In genomic region chr3:145089337-145089736, GRCh38 we compare ENCODE assay signal across 26 cellular contexts.
DNase-seq lines count a peak whose midpoint lies in the region; ATAC-seq, FAIRE-seq and TF ChIP-seq lines count a peak whose summit lies in the region.
"Had no signal": no experiment of that assay in that cellular context is flagged by ENCODE, and none has a peak within 500 bp of the region (broad histone marks: within the 10 kb centered on the region; RNA-seq: fewer than 3 reads in every experiment).

No MANE protein-coding gene starts in this region.

- H3K27me3 Mint-ChIP-seq in naive B cell = no peaks in the 10 kb centered on the region
- H3K27me3 Mint-ChIP-seq in Caco-2 (ENCODE audit: insufficient read depth, unreplicated experiment) = peaks cover 3% of the 10 kb centered on the region
- H3K27me3 Mint-ChIP-seq: activated B cell treated with CpG ODN at 0.5 μM for 24 hours; activated CD4-positive, alpha-beta memory T cell treated with anti-CD3 and anti-CD28 coated beads, Interleukin-2, amount 10 ng/mL, durations not matched to agents 7 days and 5 days; activated T-cell treated with anti-CD3 and anti-CD28 coated beads, Interleukin-2, amount 50 U/mL, for 24 hours; central memory CD8-positive, alpha-beta T cell had no signal

- TF ChIP-seq CTCF in pancreas (IDR thresholded peaks at IDR 0.05) (no peak), Caco-2 (IDR thresholded peaks at IDR 0.05; ENCODE audit: insufficient read depth in 1 of 2, low read depth in 1 of 2, low read length in 1 of 2, severe bottlenecking in 1 of 2, unreplicated experiment in 1 of 2) (no peak)

- WGBS in pancreas, 2 donors = 62 to 71% methylated on average over 2 of the region's 2 CpGs

- H3K9me3 Mint-ChIP-seq in naive B cell (no peaks in the 10 kb centered on the region), Caco-2 (ENCODE audit: unreplicated experiment) (no peaks in the 10 kb centered on the region)
- H3K9me3 Mint-ChIP-seq: activated B cell treated with CpG ODN at 0.5 μM for 24 hours; activated CD4-positive, alpha-beta memory T cell treated with anti-CD3 and anti-CD28 coated beads, Interleukin-2, amount 10 ng/mL, durations not matched to agents 7 days and 5 days; activated naive CD4-positive, alpha-beta T cell treated with anti-CD3 and anti-CD28 coated beads for 36 hours; activated T-cell treated with anti-CD3 and anti-CD28 coated beads, Interleukin-2, amount 50 U/mL, for 24 hours; T-helper 2 cell treated with Interferon-gamma antibody and Interleukin-4, amounts not matched to agents 5 μg/mL and 100 μg/mL, for 36 hours had no signal

- H3K27ac ChIP-seq in pancreas = no peak overlapping the region
- H3K27ac ChIP-seq: esophagus muscularis mucosa, gastroesophageal sphincter, ovary, Peyer's patch, SK-N-MC, transverse colon had no signal

- peaks cover 6 to 13% (median 7%) of the 10 kb centered on the region in 3 donors for H3K4me1 Mint-ChIP-seq in naive B cell
- no peaks in the 10 kb centered on the region for H3K4me1 Mint-ChIP-seq in Caco-2 (ENCODE audit: low read depth, unreplicated experiment)
- H3K4me1 Mint-ChIP-seq: activated CD4-positive, alpha-beta memory T cell treated with anti-CD3 and anti-CD28 coated beads, Interleukin-2, amount 10 ng/mL, durations not matched to agents 7 days and 5 days; central memory CD8-positive, alpha-beta T cell had no signal

- ATAC-seq in GM18517 (IDR thresholded peaks at IDR 0.05; ENCODE audit: unreplicated experiment) (peak; percentile 12), GM21423 (IDR thresholded peaks at IDR 0.05; ENCODE audit: unreplicated experiment) (peak; percentile 13), HG03159 (IDR thresholded peaks at IDR 0.05; ENCODE audit: unreplicated experiment) (peak; percentile 25), naive B cell (ENCODE audit: low read depth in 2 of 2) (peak; percentile 33 to 42), pancreas (no peak)
- ATAC-seq: gastroesophageal sphincter had no signal

- DNase-seq in naive B cell (no peak), pancreas (no peak), Caco-2 (no peak), amygdala (lab: John Stamatoyannopoulos, UW) (no peak)
- DNase-seq: activated B cell treated with CpG ODN at 0.5 μM for 24 hours; activated CD4-positive, alpha-beta memory T cell treated with anti-CD3 and anti-CD28 coated beads, Interleukin-2, amount 10 ng/mL, durations not matched to agents 7 days and 5 days; activated naive CD4-positive, alpha-beta T cell treated with anti-CD3 and anti-CD28 coated beads for 36 hours; activated T-cell treated with anti-CD3 and anti-CD28 coated beads, Interleukin-2, amount 50 U/mL, for 24 hours; anterior cingulate cortex; effector CD4-positive, alpha-beta T cell; NCI-H146; NCI-H774; ovary; Peyer's patch; stimulated activated CD4-positive, alpha-beta T cell treated with anti-CD3 and anti-CD28 coated beads, Interleukin-1b, Interleukin-23, amount 100 ng/mL, for 48 hours; stimulated activated naive CD4-positive, alpha-beta T cell treated with Interleukin-2 at 50 U/mL for 16 hours; transverse colon had no signal

- CTCF ChIA-PET in Caco-2 (lab: Charles Lee) = no interaction called here

- intact Hi-C loops in pancreas (cut with DNase I) (no loop called here), Caco-2 (cut with micrococcal nuclease; ENCODE audit: unreplicated experiment) (no loop called here)

- H3K36me3 Mint-ChIP-seq in naive B cell = no peaks in the 10 kb centered on the region
- no peaks in the 10 kb centered on the region for H3K36me3 Mint-ChIP-seq in Caco-2 (ENCODE audit: insufficient read depth, unreplicated experiment)

- H3K36me3 ChIP-seq in pancreas (no peaks in the 10 kb centered on the region), Caco-2 (ENCODE audit: control insufficient read depth, insufficient read depth, low read length) (no peaks in the 10 kb centered on the region)
- H3K36me3 ChIP-seq: esophagus muscularis mucosa, gastroesophageal sphincter, ovary, Peyer's patch, transverse colon had no signal

- POLR2A ChIA-PET in Caco-2 (lab: Charles Lee) = no interaction called here

- BruUV-seq in Caco-2 (replicated peaks; lab: Mats Ljungman, UMichigan) = no TSS peak

- H3K4me3 Mint-ChIP-seq in naive B cell (no peak overlapping the region), Caco-2 (ENCODE audit: unreplicated experiment) (no peak overlapping the region)
- H3K4me3 Mint-ChIP-seq: activated B cell treated with CpG ODN at 0.5 μM for 24 hours; activated CD4-positive, alpha-beta memory T cell treated with anti-CD3 and anti-CD28 coated beads, Interleukin-2, amount 10 ng/mL, durations not matched to agents 7 days and 5 days; activated naive CD4-positive, alpha-beta T cell treated with anti-CD3 and anti-CD28 coated beads for 36 hours; activated T-cell treated with anti-CD3 and anti-CD28 coated beads, Interleukin-2, amount 50 U/mL, for 24 hours; central memory CD8-positive, alpha-beta T cell; T-helper 2 cell treated with Interferon-gamma antibody and Interleukin-4, amounts not matched to agents 5 μg/mL and 100 μg/mL, for 36 hours had no signal

- H3K4me3 ChIP-seq in pancreas (no peak overlapping the region), Caco-2 (ENCODE audit: low read depth, low read length) (no peak overlapping the region)
- H3K4me3 ChIP-seq: esophagus muscularis mucosa, gastroesophageal sphincter, ovary, Peyer's patch, SK-N-MC, transverse colon had no signal

- H3K27me3 ChIP-seq in pancreas = peaks cover 0 to under 1% (median 0%) of the 10 kb centered on the region in 4 donors
- no peaks in the 10 kb centered on the region for H3K27me3 ChIP-seq in Caco-2 (replicated peaks; ENCODE audit: control insufficient read depth, insufficient read depth, low read length)
- H3K27me3 ChIP-seq: esophagus muscularis mucosa, gastroesophageal sphincter, ovary, Peyer's patch, transverse colon had no signal

- no peak for FAIRE-seq in pancreas (lab: Jason Lieb, UNC)
- FAIRE-seq: H54 had no signal

- H3K9me3 ChIP-seq in pancreas (no peaks in the 10 kb centered on the region), Caco-2 (no peaks in the 10 kb centered on the region)
- H3K9me3 ChIP-seq: esophagus muscularis mucosa, gastroesophageal sphincter, ovary, Peyer's patch, transverse colon had no signal

- H3K27ac Mint-ChIP-seq in naive B cell = no peak overlapping the region
- no peak overlapping the region for H3K27ac Mint-ChIP-seq in Caco-2 (ENCODE audit: unreplicated experiment)
- H3K27ac Mint-ChIP-seq: activated B cell treated with CpG ODN at 0.5 μM for 24 hours; activated CD4-positive, alpha-beta memory T cell treated with anti-CD3 and anti-CD28 coated beads, Interleukin-2, amount 10 ng/mL, durations not matched to agents 7 days and 5 days; activated naive CD4-positive, alpha-beta T cell treated with anti-CD3 and anti-CD28 coated beads for 36 hours; activated T-cell treated with anti-CD3 and anti-CD28 coated beads, Interleukin-2, amount 50 U/mL, for 24 hours; T-helper 2 cell treated with Interferon-gamma antibody and Interleukin-4, amounts not matched to agents 5 μg/mL and 100 μg/mL, for 36 hours had no signal

- H3K4me1 ChIP-seq in pancreas (no peaks in the 10 kb centered on the region), Caco-2 (no peaks in the 10 kb centered on the region)
- H3K4me1 ChIP-seq: esophagus muscularis mucosa, gastroesophageal sphincter, Peyer's patch, transverse colon had no signal

Comparison
In these comparisons a context has a peak if more than half of its experiments do, and no peak if none do; other contexts are left out.
1. ATAC-seq: peak in GM18517 (single experiment), GM21423 (single experiment), HG03159 (single experiment) and naive B cell (2 of 2); none in pancreas (0 of 4).